8 cellular contexts compared by ENCODE assay signal in the genomic region with DNA sequence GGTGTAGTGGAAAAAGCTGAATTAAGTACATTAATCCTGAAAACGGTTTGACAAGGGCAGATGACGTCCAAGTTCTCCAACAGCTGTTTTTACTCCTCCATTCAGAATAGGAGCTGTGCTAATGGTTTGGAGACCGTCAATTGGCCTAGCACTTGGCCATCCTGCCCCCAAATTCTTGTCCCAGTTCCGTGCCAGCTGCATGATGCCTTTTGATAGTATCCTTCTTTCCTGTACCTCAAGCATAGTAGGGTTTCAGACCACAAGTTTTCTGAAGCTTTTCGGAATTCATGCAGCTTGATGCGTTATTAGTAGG. TPM values are rescaled to one million over a fixed set of nuclear protein-coding genes. Genes with fewer than 3 reads are reported as not detected.
DNase-seq lines count a peak whose midpoint lies in the region; ATAC-seq and TF ChIP-seq lines count a peak whose summit lies in the region.

No MANE protein-coding gene starts in this region.

- peaks cover 31% of the 10 kb centered on the region for H3K4me1 Mint-ChIP-seq in activated T-helper 2 cell treated with anti-CD3 and anti-CD28 coated beads, Interferon-gamma antibody, Interleukin-2, Interleukin-4, amounts not matched to agents 10 μg/mL and 5 μg/mL and 100 μg/mL, durations not matched to agents 14 hours and 24 hours and 36 hours (ENCODE audit: low read depth)

- DNase-seq in DMS114 treated with DMSO at 0.1 percent for 48 hours (lab: John Stamatoyannopoulos, UW; ENCODE audit: unreplicated experiment) (peak; percentile 50), HFF-Myc (ENCODE audit: extremely low read depth, low read depth) (no peak), hepatic stellate cell (ENCODE audit: low spot score) (peak; percentile 22), NCI-H187 treated with DMSO at 0.1 percent for 48 hours (lab: John Stamatoyannopoulos, UW) (no peak)
- DNase-seq in activated T-helper 2 cell treated with anti-CD3 and anti-CD28 coated beads, Interferon-gamma antibody, Interleukin-2, Interleukin-4, amounts not matched to agents 10 μg/mL and 5 μg/mL and 100 μg/mL, durations not matched to agents 14 hours and 24 hours and 36 hours (ENCODE audit: low spot score): no peak

- intact Hi-C loops in activated T-helper 2 cell treated with anti-CD3 and anti-CD28 coated beads, Interferon-gamma antibody, Interleukin-2, Interleukin-4, amounts not matched to agents 10 μg/mL and 5 μg/mL and 100 μg/mL, durations not matched to agents 14 hours and 24 hours and 36 hours (cut with micrococcal nuclease): loop anchor here (1.0 kb wide), 1 partner anchor 64 kb away; no protein-coding TSS in a partner anchor

- H3K4me3 ChIP-seq in HFF-Myc (replicated peaks; ENCODE audit: low read depth, low read length): peak overlapping the region; percentile 78
- peak overlapping the region; percentile 87 for H3K4me3 ChIP-seq in skeletal muscle satellite cell (ENCODE audit: low read length)

- no peak for ATAC-seq in esophagus mucosa
- no peak for ATAC-seq in HG02840 (IDR thresholded peaks at IDR 0.05; ENCODE audit: low FRiP score, unreplicated experiment)

- H3K9me3 Mint-ChIP-seq in activated T-helper 2 cell treated with anti-CD3 and anti-CD28 coated beads, Interferon-gamma antibody, Interleukin-2, Interleukin-4, amounts not matched to agents 10 μg/mL and 5 μg/mL and 100 μg/mL, durations not matched to agents 14 hours and 24 hours and 36 hours: no peaks in the 10 kb centered on the region

- H3K36me3 Mint-ChIP-seq in activated T-helper 2 cell treated with anti-CD3 and anti-CD28 coated beads, Interferon-gamma antibody, Interleukin-2, Interleukin-4, amounts not matched to agents 10 μg/mL and 5 μg/mL and 100 μg/mL, durations not matched to agents 14 hours and 24 hours and 36 hours (ENCODE audit: low read depth): peaks cover 5% of the 10 kb centered on the region

- H3K4me3 Mint-ChIP-seq in activated T-helper 2 cell treated with anti-CD3 and anti-CD28 coated beads, Interferon-gamma antibody, Interleukin-2, Interleukin-4, amounts not matched to agents 10 μg/mL and 5 μg/mL and 100 μg/mL, durations not matched to agents 14 hours and 24 hours and 36 hours (ENCODE audit: low read depth): peak overlapping the region; percentile 92

- TF ChIP-seq CTCF in HFF-Myc (IDR thresholded peaks at IDR 0.05; ENCODE audit: low read depth, low read length, missing control alignments): no peak

- H3K4me2 ChIP-seq in skeletal muscle satellite cell (ENCODE audit: low read length): peak overlapping the region; percentile 91

- no peaks in the 10 kb centered on the region for H3K27me3 ChIP-seq in skeletal muscle satellite cell (ENCODE audit: control insufficient read depth, insufficient read depth, low read length)

- peaks cover 6% of the 10 kb centered on the region for H3K4me1 ChIP-seq in skeletal muscle satellite cell (ENCODE audit: control insufficient read depth, insufficient read depth, low read length)

- no peaks in the 10 kb centered on the region for H3K36me3 ChIP-seq in skeletal muscle satellite cell (ENCODE audit: insufficient read depth, low read length)

- peak overlapping the region; percentile 81 for H3K9ac ChIP-seq in skeletal muscle satellite cell (ENCODE audit: low read depth, low read length)

- H3K9me3 ChIP-seq in skeletal muscle satellite cell (replicated peaks; ENCODE audit: low read length): no peaks in the 10 kb centered on the region

- no peaks in the 10 kb centered on the region for H3K27me3 Mint-ChIP-seq in activated T-helper 2 cell treated with anti-CD3 and anti-CD28 coated beads, Interferon-gamma antibody, Interleukin-2, Interleukin-4, amounts not matched to agents 10 μg/mL and 5 μg/mL and 100 μg/mL, durations not matched to agents 14 hours and 24 hours and 36 hours (ENCODE audit: low read depth)

- H3K27ac Mint-ChIP-seq in activated T-helper 2 cell treated with anti-CD3 and anti-CD28 coated beads, Interferon-gamma antibody, Interleukin-2, Interleukin-4, amounts not matched to agents 10 μg/mL and 5 μg/mL and 100 μg/mL, durations not matched to agents 14 hours and 24 hours and 36 hours: peak overlapping the region; percentile 67

RNA-seq across cellular contexts. Expression of a gene that starts 0.6 kb away (rescaled TPM):
- total RNA-seq in activated T-helper 2 cell treated with anti-CD3 and anti-CD28 coated beads, Interferon-gamma antibody, Interleukin-2, Interleukin-4, amounts not matched to agents 10 μg/mL and 5 μg/mL and 100 μg/mL, durations not matched to agents 14 hours and 24 hours and 36 hours: 331 and 333 TPM in 2 replicates
- total RNA-seq in skeletal muscle satellite cell (2012; rRNA removed): 86.7 and 113 TPM in 2 replicates
- total RNA-seq in esophagus mucosa: 53.9 TPM

Comparison
In these comparisons a context has a peak if more than half of its experiments do, and no peak if none do; other contexts are left out.
1. DNase-seq: peak in DMS114 treated with DMSO at 0.1 percent for 48 hours (single experiment) and hepatic stellate cell (single experiment); none in HFF-Myc (single experiment), activated T-helper 2 cell treated with anti-CD3 and anti-CD28 coated beads, Interferon-gamma antibody, Interleukin-2, Interleukin-4, amounts not matched to agents 10 μg/mL and 5 μg/mL and 100 μg/mL, durations not matched to agents 14 hours and 24 hours and 36 hours (single experiment) and NCI-H187 treated with DMSO at 0.1 percent for 48 hours (single experiment).